ENCODE assay signal across 8 cellular contexts in genomic region chr12:99911076-99911475, GRCh38.
DNase-seq lines count a peak whose midpoint lies in the region; FAIRE-seq and TF ChIP-seq lines count a peak whose summit lies in the region.

No MANE protein-coding gene starts in this region.

- 40% methylated on average over 3 of the region's 3 CpGs for WGBS in hepatocyte (ENCODE audit: low lambda C conversion rate, missing lambda C conversion rate)
- WGBS in stomach, 5 donors: 46 to 74% (median 60%) methylated on average over 3 of the region's 3 CpGs

- intact Hi-C loops in stomach (cut with DNase I; ENCODE audit: low total_unique reads): no loop called here

- DNase-seq in GM04504 (ENCODE audit: low read depth) (peak; percentile 87), astrocyte of the hippocampus (ENCODE audit: low read depth, low spot score) (peak; percentile 94), hepatocyte (ENCODE audit: low spot score) (peak; percentile 49), stomach (no peak), activated gamma-delta T cell (lab: John Stamatoyannopoulos, UW) (no peak), DMS79 (lab: John Stamatoyannopoulos, UW) (no peak), GM19239 (ENCODE audit: insufficient read length, low spot score) (no peak), NCI-H1694 (lab: John Stamatoyannopoulos, UW) (no peak)

- no peak for TF ChIP-seq EP300 in stomach (IDR thresholded peaks at IDR 0.05)

- no peaks in the 10 kb centered on the region for H3K9me2 ChIP-seq in hepatocyte (replicated peaks; ENCODE audit: insufficient read depth)

- TF ChIP-seq POLR2A in stomach (IDR thresholded peaks at IDR 0.05): no peak

- H3K36me3 ChIP-seq in hepatocyte (replicated peaks; ENCODE audit: insufficient read depth, low read depth) (no peaks in the 10 kb centered on the region), stomach (no peaks in the 10 kb centered on the region)

- H3K27ac ChIP-seq in hepatocyte: no peak overlapping the region
- peak overlapping the region in 3 of 5 donors; percentile 45 to 69 (median 64) for H3K27ac ChIP-seq in stomach

- H3K27me3 ChIP-seq in hepatocyte (no peaks in the 10 kb centered on the region), stomach (no peaks in the 10 kb centered on the region)

- TF ChIP-seq CTCF in hepatocyte (IDR thresholded peaks at IDR 0.05; ENCODE audit: poor library complexity) (no peak), stomach (IDR thresholded peaks at IDR 0.05) (no peak)

- H3K4me3 ChIP-seq in hepatocyte (no peak overlapping the region), stomach (no peak overlapping the region)

- no peak overlapping the region for H3K4me2 ChIP-seq in hepatocyte

- no peak overlapping the region for H2AFZ ChIP-seq in hepatocyte

- H3K9me3 ChIP-seq in hepatocyte (ENCODE audit: low read depth) (no peaks in the 10 kb centered on the region), stomach (no peaks in the 10 kb centered on the region)

- no peaks in the 10 kb centered on the region for H3K79me2 ChIP-seq in hepatocyte

- FAIRE-seq in GM19239 (lab: Jason Lieb, UNC): no peak

- no peaks in the 10 kb centered on the region for H3K4me1 ChIP-seq in hepatocyte (ENCODE audit: insufficient read depth)
- peaks cover 0 to 8% (median 4%) of the 10 kb centered on the region in 4 donors for H3K4me1 ChIP-seq in stomach

- no peaks in the 10 kb centered on the region for H4K20me1 ChIP-seq in hepatocyte (ENCODE audit: insufficient read depth, poor library complexity, severe bottlenecking)

Comparison
In these comparisons a context has a peak if more than half of its experiments do, and no peak if none do; other contexts are left out.
1. DNase-seq: peak in GM04504 (single experiment), astrocyte of the hippocampus (single experiment) and hepatocyte (single experiment); none in stomach (single experiment), activated gamma-delta T cell (single experiment), DMS79 (single experiment), GM19239 (single experiment) and NCI-H1694 (single experiment).